Comparison of ENCODE assay signal across 1 cellular context in the genomic region with DNA sequence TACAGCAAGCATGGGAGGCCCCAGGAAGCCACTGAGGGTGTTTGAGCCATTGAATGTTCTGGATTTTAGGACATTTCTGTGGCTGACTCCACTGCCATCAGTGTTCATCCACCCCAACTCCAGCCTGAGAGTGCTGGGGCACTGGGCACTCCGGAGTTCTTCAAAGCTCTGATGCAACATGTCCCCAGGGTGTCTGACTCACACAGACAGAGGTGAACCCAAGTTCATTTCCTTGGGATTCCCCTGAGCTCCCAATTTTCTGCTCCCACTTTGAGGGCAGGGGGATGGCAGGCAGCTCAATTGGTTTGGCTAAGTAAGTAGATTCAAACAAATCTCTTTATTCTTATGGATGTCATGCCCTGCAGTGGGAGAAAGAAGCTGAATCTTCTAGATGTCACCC.
TF ChIP-seq lines count a peak whose summit lies in the region.

No MANE protein-coding gene starts in this region.

TF ChIP-seq in HEK293, 187 proteins besides CTCF, POLR2A, EP300 and RAD21 (continued from another document):
- TF ChIP-seq, protein P1, sequence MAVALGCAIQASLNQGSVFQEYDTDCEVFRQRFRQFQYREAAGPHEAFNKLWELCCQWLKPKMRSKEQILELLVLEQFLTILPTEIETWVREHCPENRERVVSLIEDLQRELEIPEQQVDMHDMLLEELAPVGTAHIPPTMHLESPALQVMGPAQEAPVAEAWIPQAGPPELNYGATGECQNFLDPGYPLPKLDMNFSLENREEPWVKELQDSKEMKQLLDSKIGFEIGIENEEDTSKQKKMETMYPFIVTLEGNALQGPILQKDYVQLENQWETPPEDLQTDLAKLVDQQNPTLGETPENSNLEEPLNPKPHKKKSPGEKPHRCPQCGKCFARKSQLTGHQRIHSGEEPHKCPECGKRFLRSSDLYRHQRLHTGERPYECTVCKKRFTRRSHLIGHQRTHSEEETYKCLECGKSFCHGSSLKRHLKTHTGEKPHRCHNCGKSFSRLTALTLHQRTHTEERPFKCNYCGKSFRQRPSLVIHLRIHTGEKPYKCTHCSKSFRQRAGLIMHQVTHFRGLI (tag by site-specific recombination; IDR thresholded peaks at IDR 0.05) = no peak
- no peak for TF ChIP-seq MYNN (tag by site-specific recombination; IDR thresholded peaks at IDR 0.05; ENCODE audit: borderline replicate concordance)
- no peak for TF ChIP-seq MEIS1 (CRISPR knock-in tag; IDR thresholded peaks at IDR 0.05; ENCODE audit: borderline replicate concordance)
- TF ChIP-seq ZNF677 (tag by site-specific recombination; IDR thresholded peaks at IDR 0.05) = no peak
- TF ChIP-seq ZNF837 (tag by site-specific recombination; IDR thresholded peaks at IDR 0.05) = no peak
- no peak for TF ChIP-seq ZNF133 (tag by site-specific recombination; IDR thresholded peaks at IDR 0.05)
- TF ChIP-seq, protein P2, sequence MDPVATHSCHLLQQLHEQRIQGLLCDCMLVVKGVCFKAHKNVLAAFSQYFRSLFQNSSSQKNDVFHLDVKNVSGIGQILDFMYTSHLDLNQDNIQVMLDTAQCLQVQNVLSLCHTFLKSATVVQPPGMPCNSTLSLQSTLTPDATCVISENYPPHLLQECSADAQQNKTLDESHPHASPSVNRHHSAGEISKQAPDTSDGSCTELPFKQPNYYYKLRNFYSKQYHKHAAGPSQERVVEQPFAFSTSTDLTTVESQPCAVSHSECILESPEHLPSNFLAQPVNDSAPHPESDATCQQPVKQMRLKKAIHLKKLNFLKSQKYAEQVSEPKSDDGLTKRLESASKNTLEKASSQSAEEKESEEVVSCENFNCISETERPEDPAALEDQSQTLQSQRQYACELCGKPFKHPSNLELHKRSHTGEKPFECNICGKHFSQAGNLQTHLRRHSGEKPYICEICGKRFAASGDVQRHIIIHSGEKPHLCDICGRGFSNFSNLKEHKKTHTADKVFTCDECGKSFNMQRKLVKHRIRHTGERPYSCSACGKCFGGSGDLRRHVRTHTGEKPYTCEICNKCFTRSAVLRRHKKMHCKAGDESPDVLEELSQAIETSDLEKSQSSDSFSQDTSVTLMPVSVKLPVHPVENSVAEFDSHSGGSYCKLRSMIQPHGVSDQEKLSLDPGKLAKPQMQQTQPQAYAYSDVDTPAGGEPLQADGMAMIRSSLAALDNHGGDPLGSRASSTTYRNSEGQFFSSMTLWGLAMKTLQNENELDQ (tag by site-specific recombination; IDR thresholded peaks at IDR 0.05; ENCODE audit: low read depth) = no peak
- peak; percentile 55 for TF ChIP-seq GLIS1 (tag by site-specific recombination; IDR thresholded peaks at IDR 0.05)
- TF ChIP-seq ZNF394 (tag by site-specific recombination; IDR thresholded peaks at IDR 0.05; ENCODE audit: borderline replicate concordance) = no peak
- TF ChIP-seq, protein P3, sequence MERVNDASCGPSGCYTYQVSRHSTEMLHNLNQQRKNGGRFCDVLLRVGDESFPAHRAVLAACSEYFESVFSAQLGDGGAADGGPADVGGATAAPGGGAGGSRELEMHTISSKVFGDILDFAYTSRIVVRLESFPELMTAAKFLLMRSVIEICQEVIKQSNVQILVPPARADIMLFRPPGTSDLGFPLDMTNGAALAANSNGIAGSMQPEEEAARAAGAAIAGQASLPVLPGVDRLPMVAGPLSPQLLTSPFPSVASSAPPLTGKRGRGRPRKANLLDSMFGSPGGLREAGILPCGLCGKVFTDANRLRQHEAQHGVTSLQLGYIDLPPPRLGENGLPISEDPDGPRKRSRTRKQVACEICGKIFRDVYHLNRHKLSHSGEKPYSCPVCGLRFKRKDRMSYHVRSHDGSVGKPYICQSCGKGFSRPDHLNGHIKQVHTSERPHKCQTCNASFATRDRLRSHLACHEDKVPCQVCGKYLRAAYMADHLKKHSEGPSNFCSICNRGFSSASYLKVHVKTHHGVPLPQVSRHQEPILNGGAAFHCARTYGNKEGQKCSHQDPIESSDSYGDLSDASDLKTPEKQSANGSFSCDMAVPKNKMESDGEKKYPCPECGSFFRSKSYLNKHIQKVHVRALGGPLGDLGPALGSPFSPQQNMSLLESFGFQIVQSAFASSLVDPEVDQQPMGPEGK (tag by site-specific recombination; IDR thresholded peaks at IDR 0.05) = 0 out of 2 replicates have a peak, but pooled peaks have one; percentile 67
- TF ChIP-seq ZNF175 (tag by site-specific recombination; IDR thresholded peaks at IDR 0.05) = no peak
- TF ChIP-seq ZNF221 (tag by site-specific recombination; IDR thresholded peaks at IDR 0.05; ENCODE audit: borderline replicate concordance) = no peak
- TF ChIP-seq SP7 (tag by site-specific recombination; IDR thresholded peaks at IDR 0.05) = no peak
- TF ChIP-seq, protein P4, sequence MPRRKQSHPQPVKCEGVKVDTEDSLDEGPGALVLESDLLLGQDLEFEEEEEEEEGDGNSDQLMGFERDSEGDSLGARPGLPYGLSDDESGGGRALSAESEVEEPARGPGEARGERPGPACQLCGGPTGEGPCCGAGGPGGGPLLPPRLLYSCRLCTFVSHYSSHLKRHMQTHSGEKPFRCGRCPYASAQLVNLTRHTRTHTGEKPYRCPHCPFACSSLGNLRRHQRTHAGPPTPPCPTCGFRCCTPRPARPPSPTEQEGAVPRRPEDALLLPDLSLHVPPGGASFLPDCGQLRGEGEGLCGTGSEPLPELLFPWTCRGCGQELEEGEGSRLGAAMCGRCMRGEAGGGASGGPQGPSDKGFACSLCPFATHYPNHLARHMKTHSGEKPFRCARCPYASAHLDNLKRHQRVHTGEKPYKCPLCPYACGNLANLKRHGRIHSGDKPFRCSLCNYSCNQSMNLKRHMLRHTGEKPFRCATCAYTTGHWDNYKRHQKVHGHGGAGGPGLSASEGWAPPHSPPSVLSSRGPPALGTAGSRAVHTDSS (tag by site-specific recombination; IDR thresholded peaks at IDR 0.05) = no peak
- TF ChIP-seq BCL11A (tag by site-specific recombination; IDR thresholded peaks at IDR 0.05; ENCODE audit: low read depth) = 0 out of 2 replicates have a peak, but pooled peaks have one; percentile 20
- TF ChIP-seq HOXA7 (CRISPR knock-in tag; IDR thresholded peaks at IDR 0.05; ENCODE audit: borderline replicate concordance) = no peak
- TF ChIP-seq, protein P5, sequence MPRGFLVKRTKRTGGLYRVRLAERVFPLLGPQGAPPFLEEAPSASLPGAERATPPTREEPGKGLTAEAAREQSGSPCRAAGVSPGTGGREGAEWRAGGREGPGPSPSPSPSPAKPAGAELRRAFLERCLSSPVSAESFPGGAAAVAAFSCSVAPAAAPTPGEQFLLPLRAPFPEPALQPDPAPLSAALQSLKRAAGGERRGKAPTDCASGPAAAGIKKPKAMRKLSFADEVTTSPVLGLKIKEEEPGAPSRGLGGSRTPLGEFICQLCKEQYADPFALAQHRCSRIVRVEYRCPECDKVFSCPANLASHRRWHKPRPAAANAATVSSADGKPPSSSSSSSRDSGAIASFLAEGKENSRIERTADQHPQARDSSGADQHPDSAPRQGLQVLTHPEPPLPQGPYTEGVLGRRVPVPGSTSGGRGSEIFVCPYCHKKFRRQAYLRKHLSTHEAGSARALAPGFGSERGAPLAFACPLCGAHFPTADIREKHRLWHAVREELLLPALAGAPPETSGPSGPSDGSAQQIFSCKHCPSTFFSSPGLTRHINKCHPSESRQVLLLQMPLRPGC (tag by site-specific recombination; IDR thresholded peaks at IDR 0.05) = no peak
- peak; percentile 42; the same call in 1 of the 2 replicates for TF ChIP-seq ZNF629 (tag by site-specific recombination; IDR thresholded peaks at IDR 0.05)
- TF ChIP-seq GLI2 (tag by site-specific recombination; IDR thresholded peaks at IDR 0.05; ENCODE audit: borderline replicate concordance, low read depth) = no peak
- TF ChIP-seq ZIC2 (tag by site-specific recombination; IDR thresholded peaks at IDR 0.05) = peak; percentile 15; the same call in 1 of the 2 replicates
- TF ChIP-seq IKZF3 (tag by site-specific recombination; IDR thresholded peaks at IDR 0.05) = 0 out of 2 replicates have a peak, but pooled peaks have one; percentile 30
- TF ChIP-seq, protein P6, sequence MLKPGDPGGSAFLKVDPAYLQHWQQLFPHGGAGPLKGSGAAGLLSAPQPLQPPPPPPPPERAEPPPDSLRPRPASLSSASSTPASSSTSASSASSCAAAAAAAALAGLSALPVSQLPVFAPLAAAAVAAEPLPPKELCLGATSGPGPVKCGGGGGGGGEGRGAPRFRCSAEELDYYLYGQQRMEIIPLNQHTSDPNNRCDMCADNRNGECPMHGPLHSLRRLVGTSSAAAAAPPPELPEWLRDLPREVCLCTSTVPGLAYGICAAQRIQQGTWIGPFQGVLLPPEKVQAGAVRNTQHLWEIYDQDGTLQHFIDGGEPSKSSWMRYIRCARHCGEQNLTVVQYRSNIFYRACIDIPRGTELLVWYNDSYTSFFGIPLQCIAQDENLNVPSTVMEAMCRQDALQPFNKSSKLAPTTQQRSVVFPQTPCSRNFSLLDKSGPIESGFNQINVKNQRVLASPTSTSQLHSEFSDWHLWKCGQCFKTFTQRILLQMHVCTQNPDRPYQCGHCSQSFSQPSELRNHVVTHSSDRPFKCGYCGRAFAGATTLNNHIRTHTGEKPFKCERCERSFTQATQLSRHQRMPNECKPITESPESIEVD (tag by site-specific recombination; IDR thresholded peaks at IDR 0.05) = no peak
- TF ChIP-seq KLF8 (tag by site-specific recombination; IDR thresholded peaks at IDR 0.05) = no peak
- no peak for TF ChIP-seq ZNF654 (tag by site-specific recombination; IDR thresholded peaks at IDR 0.05; ENCODE audit: low read depth)
- no peak for TF ChIP-seq EGR2 (tag by site-specific recombination; IDR thresholded peaks at IDR 0.05; ENCODE audit: low read depth)
- TF ChIP-seq ZBTB17 (tag by site-specific recombination; IDR thresholded peaks at IDR 0.05) = no peak
